17 cellular contexts compared by ENCODE assay signal in the genomic region with DNA sequence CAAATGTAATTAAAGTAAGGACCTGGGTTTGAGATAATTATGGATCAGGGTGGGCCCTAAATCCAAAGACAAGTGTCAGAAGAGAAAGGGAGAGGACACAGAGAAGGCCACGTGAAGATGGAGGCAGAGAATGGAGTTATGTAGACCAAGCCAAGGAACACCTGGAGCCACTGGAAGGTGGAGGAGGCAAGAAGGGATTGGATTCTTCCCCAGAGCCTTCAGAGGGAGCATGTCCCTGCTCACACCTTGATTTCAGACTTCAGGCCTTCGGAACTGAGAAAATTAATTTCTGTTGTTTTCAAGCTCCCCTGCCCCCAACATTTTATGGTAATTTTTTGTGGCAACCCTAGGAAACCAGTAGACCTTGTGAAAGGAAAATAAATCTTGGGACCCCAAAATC. TPM values are rescaled to one million over a fixed set of nuclear protein-coding genes. Genes with fewer than 3 reads are reported as not detected.
DNase-seq lines count a peak whose midpoint lies in the region; ATAC-seq and TF ChIP-seq lines count a peak whose summit lies in the region.
"Had no signal": no experiment of that assay in that cellular context is flagged by ENCODE, and none has a peak within 500 bp of the region (broad histone marks: within the 10 kb centered on the region; RNA-seq: fewer than 3 reads in every experiment).

No MANE protein-coding gene starts in this region.

- H3K9ac ChIP-seq in PC-3 (ENCODE audit: low read length) = no peak overlapping the region
- no peak overlapping the region for H3K9ac ChIP-seq in mesendoderm (ENCODE audit: low read length)
- H3K9ac ChIP-seq: BLaER1 treated with 17β-estradiol and CSF1 and Interleukin-3, amounts not matched to agents 10 nM and 100 nM had no signal

- H3K79me1 ChIP-seq in mesendoderm (ENCODE audit: low read length) = no peaks in the 10 kb centered on the region

- no peak overlapping the region for H4K8ac ChIP-seq in mesendoderm (ENCODE audit: low read depth, low read length)

- H3K4me3 Mint-ChIP-seq in CD8-positive, alpha-beta memory T cell = no peak overlapping the region
- H3K4me3 Mint-ChIP-seq in activated naive CD4-positive, alpha-beta T cell treated with anti-CD3 and anti-CD28 coated beads, Interleukin-2, amount 10 ng/mL, durations not matched to agents 7 days and 5 days = no peak overlapping the region
- H3K4me3 Mint-ChIP-seq: B cell, H9, IgD-negative memory B cell had no signal

- H3K27ac Mint-ChIP-seq in CD8-positive, alpha-beta memory T cell = no peak overlapping the region
- H3K27ac Mint-ChIP-seq in activated naive CD4-positive, alpha-beta T cell treated with anti-CD3 and anti-CD28 coated beads, Interleukin-2, amount 10 ng/mL, durations not matched to agents 7 days and 5 days = no peak overlapping the region
- H3K27ac Mint-ChIP-seq: H9 had no signal

- H3K23ac ChIP-seq in mesendoderm (ENCODE audit: low read length) = no peak overlapping the region

- no peaks in the 10 kb centered on the region for H3K9me3 Mint-ChIP-seq in CD8-positive, alpha-beta memory T cell
- H3K9me3 Mint-ChIP-seq in activated naive CD4-positive, alpha-beta T cell treated with anti-CD3 and anti-CD28 coated beads, Interleukin-2, amount 10 ng/mL, durations not matched to agents 7 days and 5 days = no peaks in the 10 kb centered on the region
- H3K9me3 Mint-ChIP-seq: H9, IgD-negative memory B cell had no signal

- H3K18ac ChIP-seq in mesendoderm (ENCODE audit: low read length) = peak overlapping the region; percentile 13

- H2BK15ac ChIP-seq in mesendoderm (replicated peaks; ENCODE audit: low read depth) = no peak overlapping the region

- no peaks in the 10 kb centered on the region for H3K9me3 ChIP-seq in PC-3 (ENCODE audit: low read length)
- no peaks in the 10 kb centered on the region for H3K9me3 ChIP-seq in CD8-positive, alpha-beta memory T cell (ENCODE audit: low read length)

- no peak overlapping the region for H2BK120ac ChIP-seq in mesendoderm (ENCODE audit: low read depth, low read length)

- no peaks in the 10 kb centered on the region for H3F3A ChIP-seq in PC-3 (ENCODE audit: low read length, unreplicated experiment)

- DNase-seq in PC-3 (no peak), coronary artery (ENCODE audit: low spot score) (peak; percentile 14), mesendoderm (peak; percentile 52), ureter (ENCODE audit: low spot score) (peak; percentile 31)
- no peak for DNase-seq in CD8-positive, alpha-beta memory T cell
- DNase-seq in activated naive CD4-positive, alpha-beta T cell treated with anti-CD3 and anti-CD28 coated beads, Interleukin-2, amount 10 ng/mL, durations not matched to agents 7 days and 5 days = no peak
- no peak for DNase-seq in activated CD4-positive, alpha-beta T cell treated with anti-CD3 and anti-CD28 coated beads for 48 hours
- DNase-seq: DMS153, DMS79, GDM1, H9 had no signal

- H2AK5ac ChIP-seq in mesendoderm (ENCODE audit: low read length) = peak overlapping the region; percentile 89

- peak overlapping the region; percentile 80 for H3K56ac ChIP-seq in mesendoderm (ENCODE audit: low read length)

- H3K79me2 ChIP-seq in PC-3 (ENCODE audit: low read length) = no peaks in the 10 kb centered on the region
- no peaks in the 10 kb centered on the region for H3K79me2 ChIP-seq in mesendoderm (ENCODE audit: control insufficient read depth, insufficient read depth, low read length)

- H3K27me3 ChIP-seq in PC-3 (ENCODE audit: low read length) (no peaks in the 10 kb centered on the region), mesendoderm (ENCODE audit: insufficient read depth, low read length, poor library complexity) (no peaks in the 10 kb centered on the region)
- H3K27me3 ChIP-seq in CD8-positive, alpha-beta memory T cell (ENCODE audit: insufficient read depth, low read length, poor library complexity, severe bottlenecking) = no peaks in the 10 kb centered on the region
- H3K27me3 ChIP-seq: BLaER1 treated with 17β-estradiol and CSF1 and Interleukin-3, amounts not matched to agents 10 nM and 100 nM had no signal

- intact Hi-C loops in PC-3 (cut with micrococcal nuclease) = no loop called here

- H3K4me1 ChIP-seq in PC-3 (ENCODE audit: insufficient read depth, low read length) = peaks cover 18% of the 10 kb centered on the region
- peaks cover 16% of the 10 kb centered on the region for H3K4me1 ChIP-seq in mesendoderm (ENCODE audit: control insufficient read depth, low read depth, low read length)
- no peaks in the 10 kb centered on the region for H3K4me1 ChIP-seq in CD8-positive, alpha-beta memory T cell (ENCODE audit: insufficient read depth, low read length)
- H3K4me1 ChIP-seq: BLaER1 treated with 17β-estradiol and CSF1 and Interleukin-3, amounts not matched to agents 10 nM and 100 nM had no signal

- no peak for TF ChIP-seq CTCF in PC-3 (conservative IDR thresholded peaks at IDR 0.05; ENCODE audit: low read depth, low read length)
- TF ChIP-seq CTCF in coronary artery (IDR thresholded peaks at IDR 0.05) = no peak

- H3K36me3 Mint-ChIP-seq in CD8-positive, alpha-beta memory T cell = no peaks in the 10 kb centered on the region
- H3K36me3 Mint-ChIP-seq in activated naive CD4-positive, alpha-beta T cell treated with anti-CD3 and anti-CD28 coated beads, Interleukin-2, amount 10 ng/mL, durations not matched to agents 7 days and 5 days = no peaks in the 10 kb centered on the region

- POLR2A ChIA-PET in PC-3 (lab: Charles Lee; ENCODE audit: unreplicated experiment) = interaction anchor here (0.5 kb wide), 1 partner anchor 26 kb away, joined by 3 read pairs; no protein-coding TSS in a partner anchor
- POLR2A ChIA-PET in CD8-positive, alpha-beta memory T cell (lab: Charles Lee) = no interaction called here

- peaks cover 0 to 2% of the 10 kb centered on the region in 2 donors for H3K27me3 Mint-ChIP-seq in CD8-positive, alpha-beta memory T cell
- H3K27me3 Mint-ChIP-seq in activated naive CD4-positive, alpha-beta T cell treated with anti-CD3 and anti-CD28 coated beads, Interleukin-2, amount 10 ng/mL, durations not matched to agents 7 days and 5 days = no peaks in the 10 kb centered on the region
- H3K27me3 Mint-ChIP-seq: B cell, IgD-negative memory B cell had no signal

- H3K4me1 Mint-ChIP-seq in CD8-positive, alpha-beta memory T cell = no peaks in the 10 kb centered on the region
- H3K4me1 Mint-ChIP-seq in activated naive CD4-positive, alpha-beta T cell treated with anti-CD3 and anti-CD28 coated beads, Interleukin-2, amount 10 ng/mL, durations not matched to agents 7 days and 5 days = no peaks in the 10 kb centered on the region

- H2AFZ ChIP-seq in PC-3 (ENCODE audit: low read length) = peak overlapping the region; percentile 24; the same call in 1 of the 2 replicates

- no peaks in the 10 kb centered on the region for H3K36me3 ChIP-seq in PC-3 (ENCODE audit: low read depth, low read length)
- H3K36me3 ChIP-seq in mesendoderm (ENCODE audit: control insufficient read depth, insufficient read depth, low read length) = no peaks in the 10 kb centered on the region
- H3K36me3 ChIP-seq in CD8-positive, alpha-beta memory T cell (ENCODE audit: insufficient read depth, low read length) = no peaks in the 10 kb centered on the region

- no CpG with 5 or more reads among the region's 2 CpGs for WGBS in mesendoderm (ENCODE audit: extremely low coverage, insufficient coverage, low lambda C conversion rate)

- no peak for ATAC-seq in PC-3
- ATAC-seq: HepG2 had no signal

- H3K4me2 ChIP-seq in PC-3 (ENCODE audit: low read length) = peak overlapping the region; percentile 39; the same call in 1 of the 2 replicates
- H3K4me2 ChIP-seq in mesendoderm (ENCODE audit: low read length) = no peak overlapping the region
- H3K4me2 ChIP-seq: BLaER1 treated with 17β-estradiol and CSF1 and Interleukin-3, amounts not matched to agents 10 nM and 100 nM had no signal

- no TSS peak for BruUV-seq in PC-3 (replicated peaks; lab: Mats Ljungman, UMichigan)

- no peak overlapping the region for H3K4me3 ChIP-seq in PC-3 (ENCODE audit: low read length)
- H3K4me3 ChIP-seq in coronary artery = no peak overlapping the region
- no peak overlapping the region for H3K4me3 ChIP-seq in mesendoderm (ENCODE audit: low read length)
- H3K4me3 ChIP-seq in CD8-positive, alpha-beta memory T cell (ENCODE audit: low read length) = no peak overlapping the region
- H3K4me3 ChIP-seq: BLaER1 treated with 17β-estradiol and CSF1 and Interleukin-3, amounts not matched to agents 10 nM and 100 nM had no signal

- H2BK5ac ChIP-seq in mesendoderm (ENCODE audit: low read length) = peak overlapping the region; percentile 62

- H3K9me2 ChIP-seq in PC-3 (replicated peaks; ENCODE audit: low read length) = no peaks in the 10 kb centered on the region

- H3K4ac ChIP-seq in mesendoderm (ENCODE audit: low read depth, low read length) = peak overlapping the region; percentile 74

- no peaks in the 10 kb centered on the region for H4K20me1 ChIP-seq in PC-3 (ENCODE audit: low read length)
- H4K20me1 ChIP-seq: BLaER1 treated with 17β-estradiol and CSF1 and Interleukin-3, amounts not matched to agents 10 nM and 100 nM had no signal

- H4K5ac ChIP-seq in mesendoderm (ENCODE audit: low read length) = no peak overlapping the region

- CTCF ChIA-PET in PC-3 (lab: Charles Lee) = no interaction called here
- CTCF ChIA-PET in CD8-positive, alpha-beta memory T cell (lab: Charles Lee) = no interaction called here
- CTCF ChIA-PET in activated naive CD4-positive, alpha-beta T cell treated with anti-CD3 and anti-CD28 coated beads, Interleukin-2, amount 10 ng/mL, durations not matched to agents 7 days and 5 days (lab: Charles Lee) = no interaction called here

- no peak overlapping the region for H3K27ac ChIP-seq in PC-3 (ENCODE audit: low read length)
- H3K27ac ChIP-seq in coronary artery = no peak overlapping the region
- peak overlapping the region; percentile 10 for H3K27ac ChIP-seq in mesendoderm (ENCODE audit: low read depth, low read length)
- no peak overlapping the region for H3K27ac ChIP-seq in CD8-positive, alpha-beta memory T cell (ENCODE audit: low read depth, low read length)
- H3K27ac ChIP-seq: BLaER1 treated with 17β-estradiol and CSF1 and Interleukin-3, amounts not matched to agents 10 nM and 100 nM had no signal

RNA-seq across cellular contexts. Expression of a gene that starts 19.6 kb away (rescaled TPM):
- total RNA-seq in PC-3 (2014; rRNA removed) (0.35 TPM in 1 of 2 replicates, not detected in the other), ureter (0.62 TPM)
- 0.10 TPM for polyA plus RNA-seq in mesendoderm (2013, experiment 1 of 2)
- polyA plus RNA-seq in mesendoderm (2013, experiment 2 of 2) = 0.07 TPM
- total RNA-seq in CD8-positive, alpha-beta memory T cell = under 1 TPM; 0.31 to 0.40 TPM
- 0.07 TPM for polyA plus RNA-seq in CD8-positive, alpha-beta memory T cell
- total RNA-seq: A172, HepG2 had no signal
- polyA plus RNA-seq: H1, HepG2 had no signal

RNA-seq across cellular contexts. Expression of a gene that starts 36.3 kb away (rescaled TPM):
- total RNA-seq in PC-3 (2014; rRNA removed) = 3.2 and 4.4 TPM in 2 replicates
- 8.2 TPM for polyA plus RNA-seq in mesendoderm (2013, experiment 1 of 2)
- 8.7 TPM for polyA plus RNA-seq in mesendoderm (2013, experiment 2 of 2)
- total RNA-seq in ureter = 12.7 TPM
- 1 to 10 TPM; 2.3 TPM for total RNA-seq in CD8-positive, alpha-beta memory T cell
- polyA plus RNA-seq in CD8-positive, alpha-beta memory T cell = 4.3 TPM

RNA-seq across cellular contexts. Expression of a gene that starts 59.4 kb away (rescaled TPM):
- total RNA-seq in PC-3 (2014; rRNA removed) (10.2 and 12.7 TPM in 2 replicates), ureter (7.0 TPM)
- 5.6 TPM for polyA plus RNA-seq in mesendoderm (2013, experiment 1 of 2)
- 5.4 TPM for polyA plus RNA-seq in mesendoderm (2013, experiment 2 of 2)
- under 1 TPM; 0.62 to 0.74 TPM for total RNA-seq in CD8-positive, alpha-beta memory T cell
- not detected for polyA plus RNA-seq in CD8-positive, alpha-beta memory T cell
- total RNA-seq: A172, HepG2 had no signal
- polyA plus RNA-seq: HepG2 had no signal

Comparison
In these comparisons a context has a peak if more than half of its experiments do, and no peak if none do; other contexts are left out.
1. DNase-seq: peak in coronary artery (single experiment), mesendoderm (single experiment) and ureter (single experiment); none in PC-3 (single experiment), CD8-positive, alpha-beta memory T cell (0 of 5), activated naive CD4-positive, alpha-beta T cell treated with anti-CD3 and anti-CD28 coated beads, Interleukin-2, amount 10 ng/mL, durations not matched to agents 7 days and 5 days (single experiment) and activated CD4-positive, alpha-beta T cell treated with anti-CD3 and anti-CD28 coated beads for 48 hours (single experiment).